22 cellular contexts compared by ENCODE assay signal in genomic region chr1:194069831-194070218, GRCh38.
"Had no signal": no experiment of that assay in that cellular context is flagged by ENCODE, and none has a peak within 500 bp of the region (broad histone marks: within the 10 kb centered on the region; RNA-seq: fewer than 3 reads in every experiment).

No MANE protein-coding gene starts in this region.

- DNase-seq: activated CD4-positive, alpha-beta memory T cell treated with anti-CD3 and anti-CD28 coated beads for 36 hours; activated CD4-positive, alpha-beta T cell treated with anti-CD3 and anti-CD28 coated beads, Interleukin-2, amount 10 ng/mL, durations not matched to agents 7 days and 5 days; activated CD4-positive, CD25-positive, alpha-beta regulatory T cell; activated CD8-positive, alpha-beta memory T cell treated with anti-CD3 and anti-CD28 coated beads for 24 hours; activated effector memory CD4-positive, alpha-beta T cell treated with anti-CD3 and anti-CD28 coated beads, Interleukin-2, amount 50 U/mL, for 16 hours; activated naive CD4-positive, alpha-beta T cell treated with anti-CD3 and anti-CD28 coated beads for 36 hours; activated T-cell treated with anti-CD3 and anti-CD28 coated beads, Interleukin-2, amount 50 U/mL, for 4 hours; Karpas-422; MM.1S; NCI-H1105; NCI-H1436; NCI-H1694 treated with DMSO at 0.1 percent for 48 hours; NCI-H2029 treated with DMSO at 0.1 percent for 48 hours; NCI-H526; NCI-H82; NK-92 treated with Interleukin-12 subunit alpha and Interleukin-12 subunit beta, amount 100 ng/mL, for 24 hours; OCI-M1; SIG-M5; T-helper 1 cell had no signal

- ATAC-seq: activated T-cell treated with anti-CD3 and anti-CD28 coated beads, Interleukin-2, amount 50 U/mL, for 4 hours; K562; Panc1 had no signal

- H3K4me3 ChIP-seq: K562 had no signal

- H3K27ac ChIP-seq: VCaP had no signal
